In genomic region chr2:437772-438393, GRCh38 we compare ENCODE assay signal across 9 cellular contexts.
A peak's percentile ranks its signal among the peaks of the same experiment; 100 is the strongest.
DNase-seq lines count a peak whose midpoint lies in the region; ATAC-seq and TF ChIP-seq lines count a peak whose summit lies in the region.
"Had no signal": no experiment of that assay in that cellular context is flagged by ENCODE, and none has a peak within 500 bp of the region (broad histone marks: within the 10 kb centered on the region; RNA-seq: fewer than 3 reads in every experiment).

No MANE protein-coding gene starts in this region.

- H3K36me3 Mint-ChIP-seq in naive thymus-derived CD8-positive, alpha-beta T cell: no peaks in the 10 kb centered on the region

- POLR2A ChIA-PET in naive thymus-derived CD8-positive, alpha-beta T cell (lab: Charles Lee): interaction anchor here (0.9 to 2.0 kb wide), 5 partner anchors 8 to 44 kb away, joined by 3 to 5 read pairs (median 3); no protein-coding TSS in a partner anchor

- H3K4me3 Mint-ChIP-seq in naive thymus-derived CD8-positive, alpha-beta T cell: peak overlapping the region; percentile 74 to 90 (median 83)

- 40 to 55% methylated on average over 15 of the region's 15 CpGs for WGBS in testis, 2 donors

- H3K9me3 ChIP-seq in testis: no peaks in the 10 kb centered on the region
- H3K9me3 ChIP-seq: adrenal gland had no signal

- TF ChIP-seq CTCF in testis (IDR thresholded peaks at IDR 0.05): no peak

- no peaks in the 10 kb centered on the region for H3K36me3 ChIP-seq in testis (ENCODE audit: low read depth, missing control alignments)
- H3K36me3 ChIP-seq: adrenal gland had no signal

- no peaks in the 10 kb centered on the region for H3K27me3 ChIP-seq in testis
- H3K27me3 ChIP-seq: adrenal gland had no signal

- intact Hi-C loops in left cardiac atrium (cut with DNase I): no loop called here
- intact Hi-C loops in Right ventricle myocardium superior (cut with DNase I): no loop called here
- intact Hi-C loops in testis (cut with DNase I; ENCODE audit: low total_unique reads): no loop called here

- H3K4me3 ChIP-seq in testis: no peak overlapping the region
- H3K4me3 ChIP-seq: adrenal gland had no signal

- peaks cover 8 to 47% (median 33%) of the 10 kb centered on the region in 4 donors for H3K4me1 Mint-ChIP-seq in naive thymus-derived CD8-positive, alpha-beta T cell

- H3K27ac ChIP-seq in testis: peak overlapping the region in 1 of 2 donors; percentile 89

- ATAC-seq in left cardiac atrium (peak; percentile 46 to 72), Right ventricle myocardium superior (ENCODE audit: poor library complexity) (no peak), HG03064 (IDR thresholded peaks at IDR 0.05; ENCODE audit: low read depth, unreplicated experiment) (peak; percentile 87)
- peak; percentile 100 for ATAC-seq in naive thymus-derived CD8-positive, alpha-beta T cell

- H3K4me1 ChIP-seq in testis: peaks cover 31% of the 10 kb centered on the region
- H3K4me1 ChIP-seq: adrenal gland had no signal

- H3K27me3 Mint-ChIP-seq in naive thymus-derived CD8-positive, alpha-beta T cell: no peaks in the 10 kb centered on the region

- no peak for TF ChIP-seq POLR2A in testis (IDR thresholded peaks at IDR 0.05)

- no peaks in the 10 kb centered on the region for H3K9me3 Mint-ChIP-seq in naive thymus-derived CD8-positive, alpha-beta T cell

- no peak for DNase-seq in left cardiac atrium
- no peak for DNase-seq in Right ventricle myocardium superior
- DNase-seq in NCI-H524 treated with DMSO at 0.1 percent for 48 hours (lab: John Stamatoyannopoulos, UW): peak; percentile 33
- DNase-seq in activated T-cell treated with anti-CD3 and anti-CD28 coated beads for 4 hours: peak; percentile 18
- DNase-seq in naive thymus-derived CD8-positive, alpha-beta T cell: peak; percentile 44 to 89 (median 80)
- no peak for DNase-seq in testis
- no peak for DNase-seq in AML-193 (lab: John Stamatoyannopoulos, UW)

- H3K27ac Mint-ChIP-seq in naive thymus-derived CD8-positive, alpha-beta T cell: peak overlapping the region; percentile 86 to 99 (median 95)

Comparison
In these comparisons a context has a peak if more than half of its experiments do, and no peak if none do; other contexts are left out.
1. DNase-seq: peak in NCI-H524 treated with DMSO at 0.1 percent for 48 hours (single experiment), activated T-cell treated with anti-CD3 and anti-CD28 coated beads for 4 hours (single experiment) and naive thymus-derived CD8-positive, alpha-beta T cell (10 of 10); none in left cardiac atrium (single experiment), Right ventricle myocardium superior (single experiment), testis (single experiment) and AML-193 (0 of 2).